Comparison of ENCODE assay signal across 20 cellular contexts in the genomic region with DNA sequence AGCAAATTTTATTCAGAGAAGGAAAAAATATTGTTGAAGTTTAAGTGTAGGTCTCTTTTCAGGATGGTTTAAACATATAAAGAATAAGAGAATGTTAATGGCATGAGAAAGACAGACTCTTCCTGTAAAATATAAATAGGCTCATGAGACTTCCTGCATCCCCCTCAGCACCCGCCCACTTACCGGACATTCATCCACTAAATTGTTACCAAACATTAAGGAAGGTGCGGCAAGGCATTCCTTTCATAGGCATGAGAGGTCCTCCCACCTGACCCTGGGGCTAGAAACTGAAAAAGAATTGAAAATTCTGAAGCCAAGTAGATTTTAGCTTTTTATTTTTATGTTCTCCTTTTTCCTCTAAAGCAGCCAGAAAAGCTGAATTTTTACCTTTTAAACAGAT. TPM values are rescaled to one million over a fixed set of nuclear protein-coding genes. Genes with fewer than 3 reads are reported as not detected.
A peak's percentile ranks its signal among the peaks of the same experiment; 100 is the strongest.
DNase-seq lines count a peak whose midpoint lies in the region; ATAC-seq, FAIRE-seq and TF ChIP-seq lines count a peak whose summit lies in the region.
"Had no signal": no experiment of that assay in that cellular context is flagged by ENCODE, and none has a peak within 500 bp of the region (broad histone marks: within the 10 kb centered on the region; RNA-seq: fewer than 3 reads in every experiment).

No MANE protein-coding gene starts in this region.

- peak overlapping the region; percentile 60 for H3K4me2 ChIP-seq in mammary epithelial cell (ENCODE audit: insufficient read depth, low read depth, low read length)

- no peaks in the 10 kb centered on the region for H3K27me3 ChIP-seq in mammary epithelial cell (ENCODE audit: insufficient read depth, low read length)
- no peaks in the 10 kb centered on the region for H3K27me3 ChIP-seq in vagina
- H3K27me3 ChIP-seq: SJCRH30 had no signal

- WGBS in mammary epithelial cell (ENCODE audit: low coverage, missing lambda C conversion rate) = 2% methylated on average over 3 of the region's 3 CpGs

- FAIRE-seq in GM19239 (lab: Jason Lieb, UNC) (peak; percentile 64), urothelium cell line (lab: Jason Lieb, UNC) (no peak)
- FAIRE-seq: D721Med, H1 had no signal

- H3K27ac ChIP-seq in mammary epithelial cell (ENCODE audit: insufficient read depth, low read depth, low read length) = peak overlapping the region; percentile 86
- no peak overlapping the region for H3K27ac ChIP-seq in vagina
- H3K27ac ChIP-seq: RWPE1, SJCRH30 had no signal

- H3K36me3 ChIP-seq in mammary epithelial cell (ENCODE audit: insufficient read depth, low read length) (no peaks in the 10 kb centered on the region), vagina (no peaks in the 10 kb centered on the region)
- H3K36me3 ChIP-seq: SJCRH30 had no signal

- H2AFZ ChIP-seq in mammary epithelial cell (ENCODE audit: low read depth, low read length) = peak overlapping the region; percentile 65

- no peak overlapping the region for H3K4me3 ChIP-seq in mammary epithelial cell (replicated peaks in 1 of 3; ENCODE audit: insufficient read depth in 1 of 3, low read depth in 2 of 3, low read length in 3 of 3)
- no peak overlapping the region for H3K4me3 ChIP-seq in vagina
- H3K4me3 ChIP-seq: SJCRH30 had no signal

- CTCF ChIA-PET in mammary epithelial cell (lab: Charles Lee; ENCODE audit: low non-redundant PET) = interaction anchor here (0.7 kb wide), 1 partner anchor 267 kb away, joined by 3 read pairs; no protein-coding TSS in a partner anchor

- dilution Hi-C loops in mammary epithelial cell (cut with HindIII; ENCODE audit: low sequenced_read_pairs) = no loop called here

- TF ChIP-seq CTCF in mammary epithelial cell (conservative IDR thresholded peaks at IDR 0.05 in 1 of 2, IDR thresholded peaks at IDR 0.05 in 1 of 2; ENCODE audit: extremely low read depth in 1 of 2, insufficient read depth in 1 of 2, low read depth in 1 of 2, low read length in 2 of 2) (no peak), vagina (IDR thresholded peaks at IDR 0.05) (no peak)

- no peak for TF ChIP-seq POLR2A in vagina (IDR thresholded peaks at IDR 0.05)

- DNase-seq in GM19239 (ENCODE audit: insufficient read length, low spot score) (no peak), NCI-H69 (lab: John Stamatoyannopoulos, UW) (peak; percentile 62), mammary epithelial cell (peak; percentile 24), urothelium cell line (ENCODE audit: low spot score) (peak; percentile 18), left cardiac atrium (no peak), vagina (ENCODE audit: extremely low spot score in 2 of 2) (no peak)
- DNase-seq: CD8-positive, alpha-beta T cell; DMS79; Karpas-422; NCI-H1105 treated with DMSO at 0.1 percent for 48 hours; NCI-H1694 treated with DMSO at 0.1 percent for 48 hours; NCI-H2107; NCI-H2227 treated with DMSO at 0.1 percent for 48 hours; NCI-H526 treated with DMSO at 0.1 percent for 48 hours; PC-3; SJCRH30 had no signal

- H3K9ac ChIP-seq in mammary epithelial cell (ENCODE audit: insufficient read depth, low read length) = peak overlapping the region; percentile 54

- H3K4me1 ChIP-seq in mammary epithelial cell (ENCODE audit: insufficient read depth, low read length) = peaks cover 27% of the 10 kb centered on the region
- H3K4me1 ChIP-seq in vagina = no peaks in the 10 kb centered on the region

- ATAC-seq in left cardiac atrium (no peak), HG03354 (IDR thresholded peaks at IDR 0.05; ENCODE audit: poor library complexity, severe bottlenecking, unreplicated experiment) (no peak)
- ATAC-seq: CD8-positive, alpha-beta T cell; PC-3 had no signal

- H4K20me1 ChIP-seq in mammary epithelial cell (ENCODE audit: insufficient read depth, low read length) = no peaks in the 10 kb centered on the region

- intact Hi-C loops in mammary epithelial cell (cut with micrococcal nuclease) (no loop called here), left cardiac atrium (cut with DNase I) (no loop called here), vagina (cut with DNase I) (no loop called here)

- H3K79me2 ChIP-seq in mammary epithelial cell (ENCODE audit: insufficient read depth, low read length) = no peaks in the 10 kb centered on the region

- in situ Hi-C loops in mammary epithelial cell (cut with MboI; ENCODE audit: low sequenced_read_pairs in 2 of 2) = no loop called here

- BruUV-seq in mammary epithelial cell (replicated peaks; lab: Mats Ljungman, UMichigan) = no TSS peak

- no peaks in the 10 kb centered on the region for H3K9me3 ChIP-seq in mammary epithelial cell (replicated peaks; ENCODE audit: insufficient read depth, low read length)
- no peaks in the 10 kb centered on the region for H3K9me3 ChIP-seq in vagina
- H3K9me3 ChIP-seq: SJCRH30 had no signal

RNA-seq across cellular contexts. Expression of gene USP1, which starts 10.6 kb away (rescaled TPM):
- total RNA-seq in mammary epithelial cell = 10 to 100 TPM; 15.3 to 36.4 TPM
- 10.4 TPM for polyA plus RNA-seq in mammary epithelial cell
- 12.8 TPM for polyA minus RNA-seq in mammary epithelial cell
- 10 to 100 TPM; 15.2 to 15.5 TPM for total RNA-seq in left cardiac atrium
- 22.1 TPM for total RNA-seq in vagina

Comparison
In these comparisons a context has a peak if more than half of its experiments do, and no peak if none do; other contexts are left out.
1. DNase-seq: peak in NCI-H69 (single experiment), mammary epithelial cell (single experiment) and urothelium cell line (single experiment); none in GM19239 (single experiment), left cardiac atrium (single experiment) and vagina (0 of 2).